Comparison of ENCODE assay signal across 8 cellular contexts in genomic region chr18:37564796-37565137, GRCh38. TPM values are rescaled to one million over a fixed set of nuclear protein-coding genes. Genes with fewer than 3 reads are reported as not detected.
DNase-seq lines count a peak whose midpoint lies in the region; TF ChIP-seq lines count a peak whose summit lies in the region.

No MANE protein-coding gene starts in this region.

- peaks cover 40% of the 10 kb centered on the region for H3K27me3 ChIP-seq in mammary epithelial cell (ENCODE audit: insufficient read depth, low read length)

- H3K4me3 ChIP-seq in mammary epithelial cell (replicated peaks in 1 of 3; ENCODE audit: insufficient read depth in 1 of 3, low read depth in 2 of 3, low read length in 3 of 3), result peak overlapping the region in 1 of 3 experiments; percentile 39

- H3K4me2 ChIP-seq in mammary epithelial cell (ENCODE audit: insufficient read depth, low read depth, low read length), result no peak overlapping the region

- in situ Hi-C loops in mammary epithelial cell (cut with MboI; ENCODE audit: low sequenced_read_pairs in 2 of 2), result no loop called here

- intact Hi-C loops in mammary epithelial cell (cut with micrococcal nuclease), result no loop called here

- no peak overlapping the region for H3K27ac ChIP-seq in mammary epithelial cell (ENCODE audit: insufficient read depth, low read depth, low read length)

- 5% methylated on average over 16 of the region's 22 CpGs for WGBS in mammary epithelial cell (ENCODE audit: low coverage, missing lambda C conversion rate)

- H2AFZ ChIP-seq in mammary epithelial cell (ENCODE audit: low read depth, low read length), result no peak overlapping the region

- no TSS peak for BruUV-seq in mammary epithelial cell (replicated peaks; lab: Mats Ljungman, UMichigan)

- dilution Hi-C loops in mammary epithelial cell (cut with HindIII; ENCODE audit: low sequenced_read_pairs), result no loop called here

- no peaks in the 10 kb centered on the region for H3K36me3 ChIP-seq in mammary epithelial cell (ENCODE audit: insufficient read depth, low read length)

- TF ChIP-seq CTCF in mammary epithelial cell (conservative IDR thresholded peaks at IDR 0.05 in 1 of 2, IDR thresholded peaks at IDR 0.05 in 1 of 2; ENCODE audit: extremely low read depth in 1 of 2, insufficient read depth in 1 of 2, low read depth in 1 of 2, low read length in 2 of 2), result no peak

- no peaks in the 10 kb centered on the region for H3K9me3 ChIP-seq in mammary epithelial cell (replicated peaks; ENCODE audit: insufficient read depth, low read length)

- H4K20me1 ChIP-seq in mammary epithelial cell (ENCODE audit: insufficient read depth, low read length), result no peaks in the 10 kb centered on the region

- CTCF ChIA-PET in mammary epithelial cell (lab: Charles Lee; ENCODE audit: low non-redundant PET), result no interaction called here

- H3K4me1 ChIP-seq in mammary epithelial cell (ENCODE audit: insufficient read depth, low read length), result peaks cover 17% of the 10 kb centered on the region

- no peaks in the 10 kb centered on the region for H3K79me2 ChIP-seq in mammary epithelial cell (ENCODE audit: insufficient read depth, low read length)

- H3K9ac ChIP-seq in mammary epithelial cell (ENCODE audit: insufficient read depth, low read length), result no peak overlapping the region

- DNase-seq in DMS53 (lab: John Stamatoyannopoulos, UW) (peak; percentile 71), DMS53 treated with DMSO at 0.1 percent for 48 hours (lab: John Stamatoyannopoulos, UW; ENCODE audit: unreplicated experiment) (no peak), mammary epithelial cell (peak; percentile 34), islet precursor cell (peak; percentile 86), superior temporal gyrus (ENCODE audit: extremely low spot score) (peak; percentile 69)
- no peak for DNase-seq in stimulated activated CD4-positive, alpha-beta T cell treated with anti-CD3 and anti-CD28 coated beads, Interleukin-1b, Interleukin-23, amount 100 ng/mL, for 48 hours
- DNase-seq in activated CD8-positive, alpha-beta memory T cell treated with anti-CD3 and anti-CD28 coated beads, Interleukin-2, amount 50 U/mL, for 4 hours, result no peak
- DNase-seq in stimulated activated naive CD4-positive, alpha-beta T cell (lab: John Stamatoyannopoulos, UW), result no peak

RNA-seq across cellular contexts. Expression of gene CELF4, which starts 0.8 kb away (rescaled TPM):
- under 1 TPM in 1 of 2 donors, not detected in 1; 0.67 TPM for total RNA-seq in mammary epithelial cell
- not detected for polyA plus RNA-seq in mammary epithelial cell
- not detected for polyA minus RNA-seq in mammary epithelial cell

Comparison
In these comparisons a context has a peak if more than half of its experiments do, and no peak if none do; other contexts are left out.
1. DNase-seq: peak in DMS53 (single experiment), mammary epithelial cell (single experiment), islet precursor cell (single experiment) and superior temporal gyrus (single experiment); none in DMS53 treated with DMSO at 0.1 percent for 48 hours (single experiment), stimulated activated CD4-positive, alpha-beta T cell treated with anti-CD3 and anti-CD28 coated beads, Interleukin-1b, Interleukin-23, amount 100 ng/mL, for 48 hours (single experiment), activated CD8-positive, alpha-beta memory T cell treated with anti-CD3 and anti-CD28 coated beads, Interleukin-2, amount 50 U/mL, for 4 hours (single experiment) and stimulated activated naive CD4-positive, alpha-beta T cell (0 of 6).